In genomic region chr6:36820700-36821580, GRCh38 we compare ENCODE assay signal across 1 cellular context.
TF ChIP-seq lines count a peak whose summit lies in the region.

No MANE protein-coding gene starts in this region.

TF ChIP-seq in IMR-90, 13 proteins besides CTCF, POLR2A, EP300 and RAD21 (continued from another document):
- TF ChIP-seq ELK1 (IDR thresholded peaks at IDR 0.05; ENCODE audit: borderline replicate concordance, low read depth, low read length) (no peak), FOS (IDR thresholded peaks at IDR 0.05; ENCODE audit: low read depth, low read length) (0 out of 2 replicates have a peak, but pooled peaks have one; percentile 24), CHD1 (IDR thresholded peaks at IDR 0.05; ENCODE audit: low read depth, low read length) (no peak), MAFK (IDR thresholded peaks at IDR 0.05; ENCODE audit: low read depth, low read length) (no peak), BHLHE40 (IDR thresholded peaks at IDR 0.05; ENCODE audit: low read depth, low read length) (peak; percentile 51; the same call in 1 of the 2 replicates), RCOR1 (IDR thresholded peaks at IDR 0.05; ENCODE audit: insufficient replicate concordance, low read length) (no peak)
